24 cellular contexts compared by ENCODE assay signal in genomic region chr16:75532142-75532765, GRCh38. TPM values are rescaled to one million over a fixed set of nuclear protein-coding genes. Genes with fewer than 3 reads are reported as not detected.
"Had no signal": no experiment of that assay in that cellular context is flagged by ENCODE, and none has a peak within 500 bp of the region (broad histone marks: within the 10 kb centered on the region; RNA-seq: fewer than 3 reads in every experiment).

No MANE protein-coding gene starts in this region.

- H2AFZ ChIP-seq: PC-9 had no signal

- H3K9me3 Mint-ChIP-seq: activated naive CD4-positive, alpha-beta T cell treated with anti-CD3 and anti-CD28 coated beads, Interleukin-2, amount 50 U/mL, for 72 hours; IgD-negative memory B cell; WTC11 had no signal

- H3K4me1 Mint-ChIP-seq: T-helper 17 cell, WTC11 had no signal

- H3K36me3 Mint-ChIP-seq: activated naive CD4-positive, alpha-beta T cell treated with anti-CD3 and anti-CD28 coated beads, Interleukin-2, amount 50 U/mL, for 72 hours; IgD-negative memory B cell; WTC11 had no signal

- H3K27me3 Mint-ChIP-seq: IgD-negative memory B cell had no signal

- H3K27ac Mint-ChIP-seq: activated CD8-positive, alpha-beta T cell treated with anti-CD3 and anti-CD28 coated beads, Interleukin-2, amount 10 ng/mL, durations not matched to agents 7 days and 5 days; activated naive CD4-positive, alpha-beta T cell treated with anti-CD3 and anti-CD28 coated beads, Interleukin-2, amount 50 U/mL, for 72 hours; IgD-negative memory B cell; T-helper 17 cell had no signal

- H3K4me2 ChIP-seq: KMS-11, PC-9 had no signal

- H3K4me3 ChIP-seq: PC-9 had no signal

- H3K27ac ChIP-seq: KMS-11, PC-9 had no signal

- H3K4me3 Mint-ChIP-seq: activated CD8-positive, alpha-beta T cell treated with anti-CD3 and anti-CD28 coated beads, Interleukin-2, amount 10 ng/mL, durations not matched to agents 7 days and 5 days; T-helper 17 cell; WTC11 had no signal

- DNase-seq: activated CD4-positive, alpha-beta T cell treated with anti-CD3 and anti-CD28 coated beads for 48 hours; activated CD4-positive, alpha-beta T cell treated with anti-CD3 and anti-CD28 coated beads, Interleukin-2, amount 50 U/mL, for 4 hours; activated CD4-positive, CD25-positive, alpha-beta regulatory T cell treated with anti-CD3 and anti-CD28 coated beads, Interleukin-2, amount 50 U/mL, for 72 hours; activated CD8-positive, alpha-beta memory T cell treated with anti-CD3 and anti-CD28 coated beads, Interleukin-2, amount 50 U/mL, for 48 hours; activated CD8-positive, alpha-beta T cell treated with anti-CD3 and anti-CD28 coated beads, Interleukin-2, amount 10 ng/mL, durations not matched to agents 7 days and 5 days; activated naive CD4-positive, alpha-beta T cell treated with Interleukin-2 at 50 U/mL for 16 hours; activated T-cell treated with anti-CD3 and anti-CD28 coated beads, Interleukin-2, amount 50 U/mL, for 1 hour; MV-4-11; NCI-H1092 treated with DMSO at 0.1 percent for 48 hours; NCI-H1417 treated with DMSO at 0.1 percent for 48 hours; NCI-H1694; NCI-H2029; NCI-H510A treated with DMSO at 0.1 percent for 48 hours; PC-9; SIG-M5; T-helper 17 cell; T-helper 9 cell had no signal

- H3K9ac ChIP-seq: KMS-11 had no signal

- ATAC-seq: activated CD8-positive, alpha-beta T cell treated with anti-CD3 and anti-CD28 coated beads, Interleukin-2, amount 10 ng/mL, durations not matched to agents 7 days and 5 days; activated naive CD4-positive, alpha-beta T cell treated with anti-CD3 and anti-CD28 coated beads, Interleukin-2, amount 50 U/mL, for 72 hours; T-helper 17 cell; WTC11 had no signal

RNA-seq across cellular contexts. Expression of gene CHST5, which starts 3.7 kb away (rescaled TPM):
- total RNA-seq: activated CD8-positive, alpha-beta T cell treated with anti-CD3 and anti-CD28 coated beads, Interleukin-2, amount 10 ng/mL, durations not matched to agents 7 days and 5 days; MCF 10A; RPMI7951; WTC11 had no signal
- polyA plus RNA-seq: adipose tissue, IgD-negative memory B cell had no signal

RNA-seq across cellular contexts. Expression of gene CHST6, which starts 37.0 kb away (rescaled TPM):
- total RNA-seq: activated CD8-positive, alpha-beta T cell treated with anti-CD3 and anti-CD28 coated beads, Interleukin-2, amount 10 ng/mL, durations not matched to agents 7 days and 5 days; activated naive CD4-positive, alpha-beta T cell treated with anti-CD3 and anti-CD28 coated beads, Interleukin-2, amount 50 U/mL, for 72 hours; T-helper 17 cell had no signal
